ENCODE assay signal across 8 cellular contexts in the genomic region with DNA sequence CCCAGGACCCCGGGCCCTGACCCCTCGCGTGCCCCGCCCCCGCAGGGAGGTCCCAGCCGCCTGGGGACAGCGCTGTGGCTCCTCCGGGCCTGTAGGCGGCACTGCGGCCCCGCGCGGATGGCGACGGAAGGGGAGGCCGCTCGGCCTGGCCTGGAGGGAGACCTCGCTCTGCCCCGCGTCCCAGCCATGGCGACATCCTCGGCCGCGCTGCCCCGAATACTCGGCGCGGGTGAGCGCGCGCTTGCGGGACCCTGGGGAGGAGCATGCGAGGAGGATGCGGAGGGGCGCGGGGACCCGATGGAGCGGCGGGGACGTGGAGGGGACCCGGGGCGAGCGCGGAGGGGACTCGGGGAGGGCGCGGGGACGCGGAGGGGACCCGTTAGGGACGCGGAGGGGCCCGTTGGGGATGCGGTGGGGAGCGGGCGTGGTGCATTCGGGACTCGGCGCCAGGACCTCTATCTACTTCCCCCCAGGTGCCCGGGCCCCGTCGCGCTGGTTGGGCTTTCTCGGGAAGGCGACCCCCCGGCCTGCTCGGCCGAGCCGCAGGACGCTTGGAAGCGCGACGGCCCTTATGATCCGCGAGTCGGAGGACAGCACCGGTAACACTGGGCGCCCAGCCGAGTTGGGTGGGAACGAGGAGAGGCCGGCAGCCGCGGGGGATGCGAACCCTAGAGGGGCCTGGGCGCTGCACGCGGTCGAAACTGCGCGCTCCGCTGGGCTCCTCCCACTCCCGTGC. TPM values are rescaled to one million over a fixed set of nuclear protein-coding genes. Genes with fewer than 3 reads are reported as not detected.
A peak's percentile ranks its signal among the peaks of the same experiment; 100 is the strongest.
DNase-seq lines count a peak whose midpoint lies in the region; ATAC-seq and FAIRE-seq lines count a peak whose summit lies in the region.

A gene (plus strand): TSS at position 158 of the 736 bp plus-strand sequence. CDS start 29 bp downstream, at position 187.

- H4K20me1 ChIP-seq in BLaER1 treated with 17β-estradiol and CSF1 and Interleukin-3, amounts not matched to agents 10 nM and 100 nM, result peaks cover 31 to 61% (median 48%) of the 10 kb centered on the region in 11 experiments; a peak in 21 of 22 replicates

- in situ Hi-C loops in endometrial microvascular endothelial cells (cut with HindIII; ENCODE audit: inconsistent ontology term, low pct_unique_long_range_greater_than_20kb, low sequenced_read_pairs), result no loop called here

- no peaks in the 10 kb centered on the region for H3K27me3 ChIP-seq in BLaER1 treated with 17β-estradiol and CSF1 and Interleukin-3, amounts not matched to agents 10 nM and 100 nM

- peaks cover 18 to 37% (median 29%) of the 10 kb centered on the region in 10 experiments for H3K4me1 ChIP-seq in BLaER1 treated with 17β-estradiol and CSF1 and Interleukin-3, amounts not matched to agents 10 nM and 100 nM

- H3K4me3 ChIP-seq in BLaER1 treated with 17β-estradiol and CSF1 and Interleukin-3, amounts not matched to agents 10 nM and 100 nM, result peak within 1 kb of the TSS; percentile 87 to 99 (median 96)

- H3K4me2 ChIP-seq in BLaER1 treated with 17β-estradiol and CSF1 and Interleukin-3, amounts not matched to agents 10 nM and 100 nM, result peak within 1 kb of the TSS; percentile 98 to 100 (median 99)

- H3K36me3 ChIP-seq in BLaER1 treated with 17β-estradiol and CSF1 and Interleukin-3, amounts not matched to agents 10 nM and 100 nM, result peaks cover 23 to 45% (median 41%) of the 10 kb centered on the region in 11 experiments

- peak; percentile 79 for FAIRE-seq in GM19239 (lab: Jason Lieb, UNC)

- peak; percentile 96 for DNase-seq in GM19239 (ENCODE audit: insufficient read length, low spot score)
- DNase-seq in NOMO-1 treated with DMSO at 0.1 percent for 48 hours (lab: John Stamatoyannopoulos, UW; ENCODE audit: unreplicated experiment), result peak; percentile 91
- peak; percentile 30 for DNase-seq in activated CD8-positive, alpha-beta memory T cell treated with anti-CD3 and anti-CD28 coated beads, Interleukin-2, amount 50 U/mL, for 1 hour (ENCODE audit: extremely low read depth)
- DNase-seq in midbrain (lab: John Stamatoyannopoulos, UW), result peak; percentile 90
- DNase-seq in stimulated activated CD8-positive, alpha-beta memory T cell treated with anti-CD3 and anti-CD28 coated beads, Interleukin-15, amount 100 ng/mL, for 48 hours (ENCODE audit: low read depth in 2 of 2), result peak; percentile 81 to 82

- ATAC-seq in HG03460 (IDR thresholded peaks at IDR 0.05; ENCODE audit: unreplicated experiment), result peak; percentile 76

- H3K9ac ChIP-seq in BLaER1 treated with 17β-estradiol and CSF1 and Interleukin-3, amounts not matched to agents 10 nM and 100 nM, result peak within 1 kb of the TSS; percentile 90 to 99 (median 95)

- H3K9me3 ChIP-seq in BLaER1 treated with 17β-estradiol and CSF1 and Interleukin-3, amounts not matched to agents 10 nM and 100 nM (replicated peaks in 1 of 11), result no peaks in the 10 kb centered on the region

- H3K27ac ChIP-seq in BLaER1 treated with 17β-estradiol and CSF1 and Interleukin-3, amounts not matched to agents 10 nM and 100 nM, result peak within 1 kb of the TSS; percentile 75 to 96 (median 90)

RNA-seq across cellular contexts. Expression of the gene that starts here (rescaled TPM):
- 55.9 TPM for total RNA-seq in endometrial microvascular endothelial cells (ENCODE audit: inconsistent ontology term)

Comparison
In these comparisons a context has a peak if more than half of its experiments do, and no peak if none do; other contexts are left out.
1. Peak in every context shown above with its lines: DNase-seq, ATAC-seq, H3K4me3 ChIP-seq and H3K27ac ChIP-seq.
2. DNase-seq: peak in every context shown above with its lines; median percentile 96 in GM19239; 91 in NOMO-1 treated with DMSO at 0.1 percent for 48 hours; 90 in midbrain; 82 in stimulated activated CD8-positive, alpha-beta memory T cell treated with anti-CD3 and anti-CD28 coated beads, Interleukin-15, amount 100 ng/mL, for 48 hours; 30 in activated CD8-positive, alpha-beta memory T cell treated with anti-CD3 and anti-CD28 coated beads, Interleukin-2, amount 50 U/mL, for 1 hour.